Comparison of ENCODE assay signal across 28 cellular contexts in genomic region chrX:140393507-140393906, GRCh38.
"Had no signal": no experiment of that assay in that cellular context is flagged by ENCODE, and none has a peak within 500 bp of the region (broad histone marks: within the 10 kb centered on the region; RNA-seq: fewer than 3 reads in every experiment).

No MANE protein-coding gene starts in this region.

- H3K36me3 Mint-ChIP-seq: activated CD4-positive, alpha-beta memory T cell treated with anti-CD3 and anti-CD28 coated beads for 36 hours; activated CD8-positive, alpha-beta memory T cell treated with anti-CD3 and anti-CD28 coated beads, Interleukin-2, amount 10 ng/mL, durations not matched to agents 7 days and 5 days; activated naive CD8-positive, alpha-beta T cell had no signal

- H3K4me1 ChIP-seq: colonic mucosa, heart left ventricle had no signal

- H3K4me1 Mint-ChIP-seq: activated B cell treated with CpG ODN at 0.5 μM for 24 hours; activated CD4-positive, alpha-beta T cell treated with anti-CD3 and anti-CD28 coated beads for 36 hours; activated CD4-positive, alpha-beta T cell treated with anti-CD3 and anti-CD28 coated beads, Interleukin-2, amount 10 ng/mL, durations not matched to agents 24 days and 14 days; activated CD8-positive, alpha-beta memory T cell treated with anti-CD3 and anti-CD28 coated beads, Interleukin-2, amount 10 ng/mL, durations not matched to agents 7 days and 5 days; T-helper 17 cell had no signal

- H3K4me3 ChIP-seq: body of pancreas, colonic mucosa, heart left ventricle had no signal

- H3K27me3 ChIP-seq: body of pancreas, colonic mucosa, heart left ventricle had no signal

- H3K27ac Mint-ChIP-seq: activated B cell treated with CpG ODN at 0.5 μM for 24 hours; activated CD4-positive, alpha-beta memory T cell treated with anti-CD3 and anti-CD28 coated beads for 36 hours; activated CD4-positive, alpha-beta T cell treated with anti-CD3 and anti-CD28 coated beads for 36 hours; activated CD4-positive, alpha-beta T cell treated with anti-CD3 and anti-CD28 coated beads, Interleukin-2, amount 10 ng/mL, durations not matched to agents 24 days and 14 days; activated CD8-positive, alpha-beta memory T cell treated with anti-CD3 and anti-CD28 coated beads, Interleukin-2, amount 10 ng/mL, durations not matched to agents 7 days and 5 days; activated CD8-positive, alpha-beta T cell treated with anti-CD3 and anti-CD28 coated beads, Interleukin-2, amount 10 ng/mL, durations not matched to agents 7 days and 5 days; activated naive CD8-positive, alpha-beta T cell; activated T-cell treated with anti-CD3 and anti-CD28 coated beads, Interleukin-2, amount 50 U/mL, for 72 hours; T-helper 17 cell; T-helper 2 cell treated with Interferon-gamma antibody and Interleukin-4, amounts not matched to agents 5 μg/mL and 100 μg/mL, for 36 hours had no signal

- H3K27ac ChIP-seq: body of pancreas, colonic mucosa, heart left ventricle, WERI-Rb-1 had no signal

- H3K27me3 Mint-ChIP-seq: activated B cell treated with CpG ODN at 0.5 μM for 24 hours; activated CD4-positive, alpha-beta memory T cell treated with anti-CD3 and anti-CD28 coated beads for 36 hours; activated CD4-positive, alpha-beta T cell treated with anti-CD3 and anti-CD28 coated beads for 36 hours; activated CD4-positive, alpha-beta T cell treated with anti-CD3 and anti-CD28 coated beads, Interleukin-2, amount 10 ng/mL, durations not matched to agents 24 days and 14 days; activated CD8-positive, alpha-beta memory T cell treated with anti-CD3 and anti-CD28 coated beads, Interleukin-2, amount 10 ng/mL, durations not matched to agents 7 days and 5 days; activated naive CD8-positive, alpha-beta T cell; T-helper 17 cell had no signal

- H3K36me3 ChIP-seq: colonic mucosa, heart left ventricle, WERI-Rb-1 had no signal

- DNase-seq: activated B cell treated with CpG ODN at 0.5 μM for 24 hours; activated CD4-positive, alpha-beta memory T cell treated with anti-CD3 and anti-CD28 coated beads for 36 hours; activated CD4-positive, alpha-beta T cell treated with anti-CD3 and anti-CD28 coated beads for 36 hours; activated CD4-positive, alpha-beta T cell treated with anti-CD3 and anti-CD28 coated beads, Interleukin-2, amount 10 ng/mL, durations not matched to agents 24 days and 14 days; activated CD8-positive, alpha-beta memory T cell treated with anti-CD3 and anti-CD28 coated beads, Interleukin-2, amount 10 ng/mL, durations not matched to agents 7 days and 5 days; activated CD8-positive, alpha-beta memory T cell treated with anti-CD3 and anti-CD28 coated beads, Interleukin-2, amount 50 U/mL, for 4 hours; activated CD8-positive, alpha-beta T cell treated with anti-CD3 and anti-CD28 coated beads, Interleukin-2, amount 10 ng/mL, durations not matched to agents 7 days and 5 days; activated gamma-delta T cell treated with Interleukin-2 at 50 U/mL for 16 hours; activated naive CD4-positive, alpha-beta T cell treated with anti-CD3 and anti-CD28 coated beads, Interleukin-2, amount 50 U/mL, for 16 hours; activated naive CD4-positive, alpha-beta T cell treated with Interleukin-2 at 50 U/mL for 16 hours; activated T-cell treated with anti-CD3 and anti-CD28 coated beads, Interleukin-2, amount 50 U/mL, for 1 hour; activated T-cell treated with anti-CD3 and anti-CD28 coated beads, Interleukin-2, amount 50 U/mL, for 72 hours; amniotic stem cell; anterior cingulate cortex; body of pancreas; caudate nucleus; cerebellar nuclear complex; colonic mucosa; effector CD8-positive, alpha-beta T cell; foreskin fibroblast; glutamatergic neuron; heart left ventricle; T-helper 1 cell; T-helper 17 cell; T1000; WERI-Rb-1 had no signal

- H3K9me3 ChIP-seq: body of pancreas, colonic mucosa, heart left ventricle had no signal

- H3K9me3 Mint-ChIP-seq: activated B cell treated with CpG ODN at 0.5 μM for 24 hours; activated CD4-positive, alpha-beta memory T cell treated with anti-CD3 and anti-CD28 coated beads for 36 hours; activated CD4-positive, alpha-beta T cell treated with anti-CD3 and anti-CD28 coated beads, Interleukin-2, amount 10 ng/mL, durations not matched to agents 24 days and 14 days; T-helper 2 cell treated with Interferon-gamma antibody and Interleukin-4, amounts not matched to agents 5 μg/mL and 100 μg/mL, for 36 hours had no signal

- H3K4me3 Mint-ChIP-seq: activated B cell treated with CpG ODN at 0.5 μM for 24 hours; activated CD4-positive, alpha-beta memory T cell treated with anti-CD3 and anti-CD28 coated beads for 36 hours; activated CD4-positive, alpha-beta T cell treated with anti-CD3 and anti-CD28 coated beads for 36 hours; activated CD4-positive, alpha-beta T cell treated with anti-CD3 and anti-CD28 coated beads, Interleukin-2, amount 10 ng/mL, durations not matched to agents 24 days and 14 days; activated CD8-positive, alpha-beta memory T cell treated with anti-CD3 and anti-CD28 coated beads, Interleukin-2, amount 10 ng/mL, durations not matched to agents 7 days and 5 days; activated CD8-positive, alpha-beta T cell treated with anti-CD3 and anti-CD28 coated beads, Interleukin-2, amount 10 ng/mL, durations not matched to agents 7 days and 5 days; activated naive CD8-positive, alpha-beta T cell; activated T-cell treated with anti-CD3 and anti-CD28 coated beads, Interleukin-2, amount 50 U/mL, for 72 hours; T-helper 17 cell; T-helper 2 cell treated with Interferon-gamma antibody and Interleukin-4, amounts not matched to agents 5 μg/mL and 100 μg/mL, for 36 hours had no signal
